In genomic region chr2:200300650-200301314, GRCh38 we compare ENCODE assay signal across 14 cellular contexts. TPM values are rescaled to one million over a fixed set of nuclear protein-coding genes. Genes with fewer than 3 reads are reported as not detected.
DNase-seq lines count a peak whose midpoint lies in the region; ATAC-seq and TF ChIP-seq lines count a peak whose summit lies in the region.
"Had no signal": no experiment of that assay in that cellular context is flagged by ENCODE, and none has a peak within 500 bp of the region (broad histone marks: within the 10 kb centered on the region; RNA-seq: fewer than 3 reads in every experiment).

No MANE protein-coding gene starts in this region.

- H3K36me3 Mint-ChIP-seq in naive thymus-derived CD8-positive, alpha-beta T cell, result no peaks in the 10 kb centered on the region
- H3K36me3 Mint-ChIP-seq: CD8-positive, alpha-beta T cell had no signal

- no peak overlapping the region for H3K27ac Mint-ChIP-seq in naive thymus-derived CD8-positive, alpha-beta T cell
- H3K27ac Mint-ChIP-seq: activated T-helper 2 cell treated with anti-CD3 and anti-CD28 coated beads, Interferon-gamma antibody, Interleukin-2, Interleukin-4, amounts not matched to agents 10 μg/mL and 5 μg/mL and 100 μg/mL, durations not matched to agents 14 hours and 24 hours and 36 hours; CD8-positive, alpha-beta T cell had no signal

- no peak overlapping the region for H3K4ac ChIP-seq in mesenchymal stem cell (ENCODE audit: low read depth in 1 of 2, low read length in 2 of 2)

- H3K27ac ChIP-seq in mesenchymal stem cell (ENCODE audit: low read length, poor library complexity, severe bottlenecking), result peak overlapping the region; percentile 35

- peaks cover 7% of the 10 kb centered on the region for H3K4me1 ChIP-seq in mesenchymal stem cell (ENCODE audit: control insufficient read depth, insufficient read depth, low read depth, low read length)

- DNase-seq in DMS79 (lab: John Stamatoyannopoulos, UW) (peak; percentile 13), choroid plexus epithelial cell (ENCODE audit: low read depth) (peak; percentile 83), mesenchymal stem cell (peak; percentile 67), NCI-H2227 treated with DMSO at 0.1 percent for 48 hours (lab: John Stamatoyannopoulos, UW) (no peak), activated T-cell treated with anti-CD3 and anti-CD28 coated beads for 4 hours (no peak)
- DNase-seq in naive thymus-derived CD8-positive, alpha-beta T cell, result no peak
- DNase-seq: CD8-positive, alpha-beta T cell; cortex of kidney; NCI-H1105 treated with DMSO at 0.1 percent for 48 hours had no signal

- no peaks in the 10 kb centered on the region for H3K27me3 ChIP-seq in mesenchymal stem cell (ENCODE audit: control insufficient read depth in 1 of 2, insufficient read depth in 1 of 2, low read length in 2 of 2)

- no peak overlapping the region for H4K91ac ChIP-seq in mesenchymal stem cell (ENCODE audit: low read length)

- ATAC-seq in HG03025 (IDR thresholded peaks at IDR 0.05; ENCODE audit: low FRiP score, unreplicated experiment), result no peak
- ATAC-seq in naive thymus-derived CD8-positive, alpha-beta T cell, result no peak
- ATAC-seq: activated CD4-positive, CD25-positive, alpha-beta regulatory T cell treated with anti-CD3 and anti-CD28 coated beads, Interleukin-2, amount 50 U/mL, for 24 hours; CD8-positive, alpha-beta T cell had no signal

- peak overlapping the region in 1 of 2 experiments; percentile 10 for H2BK12ac ChIP-seq in mesenchymal stem cell (ENCODE audit: low read length in 2 of 2)

- H2BK15ac ChIP-seq in mesenchymal stem cell (ENCODE audit: low read depth, poor library complexity, severe bottlenecking), result no peak overlapping the region

- H3K9me3 ChIP-seq in mesenchymal stem cell (ENCODE audit: control insufficient read depth, low read length), result no peaks in the 10 kb centered on the region

- no peak overlapping the region for H2AFZ ChIP-seq in mesenchymal stem cell (ENCODE audit: low read depth, low read length)

- H3K4me3 Mint-ChIP-seq in naive thymus-derived CD8-positive, alpha-beta T cell, result no peak overlapping the region
- H3K4me3 Mint-ChIP-seq: CD8-positive, alpha-beta T cell; neural crest cell had no signal

- no peaks in the 10 kb centered on the region for H3K9me3 Mint-ChIP-seq in naive thymus-derived CD8-positive, alpha-beta T cell
- H3K9me3 Mint-ChIP-seq: activated T-helper 2 cell treated with anti-CD3 and anti-CD28 coated beads, Interferon-gamma antibody, Interleukin-2, Interleukin-4, amounts not matched to agents 10 μg/mL and 5 μg/mL and 100 μg/mL, durations not matched to agents 14 hours and 24 hours and 36 hours; CD8-positive, alpha-beta T cell; neural crest cell had no signal

- H3K79me1 ChIP-seq in mesenchymal stem cell (replicated peaks; ENCODE audit: low read length, poor library complexity, severe bottlenecking), result peaks cover 1% of the 10 kb centered on the region

- H3K36me3 ChIP-seq in mesenchymal stem cell (ENCODE audit: control insufficient read depth in 1 of 2, insufficient read depth in 2 of 2, low read depth in 1 of 2, low read length in 2 of 2), result no peaks in the 10 kb centered on the region

- no peak overlapping the region for H3K14ac ChIP-seq in mesenchymal stem cell (ENCODE audit: low read length in 2 of 2)

- 32% methylated on average over 4 of the region's 4 CpGs for WGBS in mesenchymal stem cell

- POLR2A ChIA-PET in naive thymus-derived CD8-positive, alpha-beta T cell (lab: Charles Lee), result no interaction called here

- peak; percentile 16 for TF ChIP-seq CTCF in choroid plexus epithelial cell (conservative IDR thresholded peaks at IDR 0.05; ENCODE audit: low read depth, low read length)

- no peak overlapping the region for H3K23ac ChIP-seq in mesenchymal stem cell (ENCODE audit: low read length in 2 of 2)

- peaks cover 0 to 22% (median 8%) of the 10 kb centered on the region in 5 donors for H3K27me3 Mint-ChIP-seq in naive thymus-derived CD8-positive, alpha-beta T cell

- H2BK120ac ChIP-seq in mesenchymal stem cell (ENCODE audit: low read depth, low read length), result no peak overlapping the region

- H3K18ac ChIP-seq in mesenchymal stem cell (ENCODE audit: low read depth in 1 of 2, low read length in 2 of 2), result no peak overlapping the region

- H3K9ac ChIP-seq in mesenchymal stem cell (ENCODE audit: low read length), result no peak overlapping the region

- no peak overlapping the region for H3K4me3 ChIP-seq in choroid plexus epithelial cell (ENCODE audit: low read depth, low read length)
- H3K4me3 ChIP-seq in mesenchymal stem cell (ENCODE audit: insufficient read depth in 1 of 2, low read depth in 1 of 2, low read length in 2 of 2), result no peak overlapping the region

- no peak for TF ChIP-seq RAD21 in Ishikawa (IDR thresholded peaks at IDR 0.05; ENCODE audit: low read depth)

- no peak overlapping the region for H3K4me2 ChIP-seq in mesenchymal stem cell (ENCODE audit: low read length, poor library complexity, severe bottlenecking)

- H4K8ac ChIP-seq in mesenchymal stem cell (ENCODE audit: low read length), result no peak overlapping the region

- peaks cover 0 to 2% (median under 1%) of the 10 kb centered on the region in 4 donors for H3K4me1 Mint-ChIP-seq in naive thymus-derived CD8-positive, alpha-beta T cell

- no peak for TF ChIP-seq EP300 in Ishikawa (IDR thresholded peaks at IDR 0.05; ENCODE audit: borderline replicate concordance)

- no peak overlapping the region for H2BK5ac ChIP-seq in mesenchymal stem cell (ENCODE audit: low read depth, low read length, poor library complexity, severe bottlenecking)

- H2AK5ac ChIP-seq in mesenchymal stem cell (ENCODE audit: low read length, severe bottlenecking), result peak overlapping the region; percentile 47

TF ChIP-seq in Ishikawa, 13 proteins besides CTCF, POLR2A, EP300 and RAD21:
- TF ChIP-seq NFIC (IDR thresholded peaks at IDR 0.05) (peak; percentile 54; the same call in 1 of the 2 replicates), ZBTB7A (IDR thresholded peaks at IDR 0.05; ENCODE audit: low read depth) (no peak)

RNA-seq across cellular contexts. Expression of gene SPATS2L, which starts 5.7 kb away (rescaled TPM):
- polyA plus RNA-seq in mesenchymal stem cell (2013, experiment 1 of 2), result 377 TPM
- polyA plus RNA-seq in mesenchymal stem cell (2013, experiment 2 of 2), result 383 TPM
- 1 to 10 TPM; 1.7 to 2.6 TPM for total RNA-seq in naive thymus-derived CD8-positive, alpha-beta T cell
- 1 to 10 TPM in 2 of 3 donors, under 1 TPM in 1; 0.97 to 1.4 (median 1.3) TPM for polyA plus RNA-seq in naive thymus-derived CD8-positive, alpha-beta T cell

Comparison
In these comparisons a context has a peak if more than half of its experiments do, and no peak if none do; other contexts are left out.
1. DNase-seq: peak in DMS79 (single experiment), choroid plexus epithelial cell (single experiment) and mesenchymal stem cell (single experiment); none in NCI-H2227 treated with DMSO at 0.1 percent for 48 hours (single experiment), activated T-cell treated with anti-CD3 and anti-CD28 coated beads for 4 hours (single experiment) and naive thymus-derived CD8-positive, alpha-beta T cell (0 of 10).